Comparison of ENCODE assay signal across 8 cellular contexts in the genomic region with DNA sequence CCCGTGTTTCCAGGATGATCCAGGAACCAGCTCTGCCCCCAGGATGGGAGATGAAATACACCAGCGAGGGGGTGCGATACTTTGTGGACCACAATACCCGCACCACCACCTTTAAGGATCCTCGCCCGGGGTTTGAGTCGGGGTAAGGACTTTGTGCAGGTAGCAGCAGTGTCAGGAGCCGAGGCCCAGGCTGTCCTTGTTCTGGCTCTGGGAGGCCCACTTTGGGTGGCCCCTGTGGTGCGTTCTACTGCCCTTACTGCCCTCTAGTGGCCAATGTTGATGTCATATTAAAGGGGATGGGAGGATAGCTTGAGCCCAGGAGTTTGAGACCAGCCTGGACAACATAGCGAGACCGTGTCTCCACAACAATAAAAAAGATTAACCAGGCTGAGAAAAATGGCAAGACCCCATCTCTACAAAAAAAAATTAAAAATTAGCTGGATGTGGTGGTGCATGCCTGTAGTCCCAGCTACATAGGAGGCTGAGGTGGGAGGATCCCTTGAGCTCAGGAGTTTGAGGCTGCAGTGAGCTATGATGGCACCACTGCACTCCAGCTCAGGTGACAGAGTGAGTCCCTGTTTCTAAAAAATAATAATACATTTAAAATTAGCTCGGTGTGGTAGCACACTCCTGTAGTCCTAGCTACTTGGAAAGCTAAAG. TPM values are rescaled to one million over a fixed set of nuclear protein-coding genes. Genes with fewer than 3 reads are reported as not detected.
DNase-seq lines count a peak whose midpoint lies in the region; ATAC-seq, FAIRE-seq and TF ChIP-seq lines count a peak whose summit lies in the region.

No MANE protein-coding gene starts in this region.

- no peak overlapping the region for H3K4me2 ChIP-seq in endothelial cell of umbilical vein (ENCODE audit: insufficient read depth, low read length)

- intact Hi-C loops in endothelial cell of umbilical vein (cut with micrococcal nuclease): loop anchor here (1.0 to 2.0 kb wide), 2 partner anchors 134 to 221 kb away; no protein-coding TSS in a partner anchor

- ATAC-seq in HG03097 (IDR thresholded peaks at IDR 0.05; ENCODE audit: low FRiP score, unreplicated experiment): no peak

- TF ChIP-seq CTCF in AG04449 (IDR thresholded peaks at IDR 0.05; ENCODE audit: insufficient read depth, low read length, missing control alignments) (peak; percentile 71), GM12865 (IDR thresholded peaks at IDR 0.05; ENCODE audit: insufficient read depth, low read depth, low read length, missing control alignments) (peak; percentile 65), endothelial cell of umbilical vein (IDR thresholded peaks at IDR 0.05; ENCODE audit: extremely low read depth in 1 of 2, insufficient read depth in 1 of 2, low read depth in 1 of 2, low read length in 2 of 2) (peak; percentile 64 to 72)

- no peaks in the 10 kb centered on the region for H3K9me1 ChIP-seq in endothelial cell of umbilical vein (replicated peaks; ENCODE audit: control insufficient read depth, extremely low read depth, insufficient read depth, low read length)

- no peak overlapping the region for H2AFZ ChIP-seq in endothelial cell of umbilical vein (ENCODE audit: low read depth, low read length)

- BruUV-seq in endothelial cell of umbilical vein (replicated peaks; lab: Mats Ljungman, UMichigan): no TSS peak

- DNase-seq in AG04449 (ENCODE audit: low read depth, low spot score) (no peak), GM12865 (ENCODE audit: low read depth) (peak; percentile 64), NCI-H1694 treated with DMSO at 0.1 percent for 48 hours (lab: John Stamatoyannopoulos, UW) (peak; percentile 14), endothelial cell of umbilical vein (ENCODE audit: low read depth, low spot score) (peak; percentile 58), midbrain (lab: John Stamatoyannopoulos, UW) (peak; percentile 62), stromal cell of bone marrow (ENCODE audit: low read depth) (peak; percentile 51)
- peak; percentile 28 to 45 for DNase-seq in activated CD4-positive, alpha-beta T cell treated with anti-CD3 and anti-CD28 coated beads, Interleukin-2, amount 50 U/mL, for 48 hours

- POLR2A ChIA-PET in AG04449 (lab: Yijun Ruan, JAX) (no interaction called here), endothelial cell of umbilical vein (lab: Charles Lee) (no interaction called here)

- H4K20me1 ChIP-seq in endothelial cell of umbilical vein (replicated peaks; ENCODE audit: control insufficient read depth, extremely low read depth, insufficient read depth, low read length): no peaks in the 10 kb centered on the region

- TF ChIP-seq POLR2A in endothelial cell of umbilical vein (IDR thresholded peaks at IDR 0.05; ENCODE audit: low read depth, low read length): no peak

- CTCF ChIA-PET in AG04449 (lab: Yijun Ruan, JAX): interaction anchor here (0.6 to 23.1 kb wide), 46 partner anchors 8 to 509 kb away, joined by 3 to 598 read pairs (median 5); partner anchors contain the start of gene NOB1
- CTCF ChIA-PET in endothelial cell of umbilical vein (lab: Charles Lee): interaction anchor here (0.6 to 12.4 kb wide), 54 partner anchors 8 to 536 kb away, joined by 3 to 320 read pairs (median 5); partner anchors contain the start of genes NOB1 and WWP2

- peaks cover 3% of the 10 kb centered on the region for H3K4me1 ChIP-seq in endothelial cell of umbilical vein (ENCODE audit: control insufficient read depth, extremely low read depth, insufficient read depth, low read length)

- H3K27ac ChIP-seq in endothelial cell of umbilical vein (ENCODE audit: insufficient read depth, low read depth, low read length): no peak overlapping the region

- H3K9me3 ChIP-seq in endothelial cell of umbilical vein (replicated peaks; ENCODE audit: control insufficient read depth, insufficient read depth, low read length): no peaks in the 10 kb centered on the region

- FAIRE-seq in endothelial cell of umbilical vein (lab: Jason Lieb, UNC): peak; percentile 93

- no peak overlapping the region for H3K4me3 ChIP-seq in AG04449 (ENCODE audit: low read depth, low read length)
- H3K4me3 ChIP-seq in GM12865 (ENCODE audit: low read depth, low read length): no peak overlapping the region
- no peak overlapping the region for H3K4me3 ChIP-seq in endothelial cell of umbilical vein (replicated peaks in 1 of 3; ENCODE audit: insufficient read depth in 1 of 3, low read depth in 1 of 3, low read length in 3 of 3)

- no peak overlapping the region for H3K9ac ChIP-seq in endothelial cell of umbilical vein (replicated peaks; ENCODE audit: extremely low read depth, insufficient read depth, low read length)

- no peaks in the 10 kb centered on the region for H3K27me3 ChIP-seq in endothelial cell of umbilical vein (ENCODE audit: control insufficient read depth in 2 of 2, insufficient read depth in 2 of 2, low read length in 2 of 2)

- no peaks in the 10 kb centered on the region for H3K79me2 ChIP-seq in endothelial cell of umbilical vein (ENCODE audit: control insufficient read depth, insufficient read depth, low read length)

- dilution Hi-C loops in endothelial cell of umbilical vein (cut with MboI; ENCODE audit: extremely low pct_ligation_motif_present, low sequenced_read_pairs): no loop called here

- peaks cover 0 to 16% of the 10 kb centered on the region in 2 experiments for H3K36me3 ChIP-seq in endothelial cell of umbilical vein (ENCODE audit: control insufficient read depth in 2 of 2, extremely low read depth in 1 of 2, insufficient read depth in 2 of 2, low read length in 2 of 2)

TF ChIP-seq in endothelial cell of umbilical vein, 7 proteins besides CTCF, POLR2A, EP300 and RAD21:
- TF ChIP-seq EZH2 (IDR thresholded peaks at IDR 0.05; ENCODE audit: borderline replicate concordance, low read depth, low read length, severe bottlenecking): no peak
- no peak for TF ChIP-seq POLR2AphosphoS5 (IDR thresholded peaks at IDR 0.05; ENCODE audit: insufficient read depth, low read depth, low read length)
- no peak for TF ChIP-seq MYC (IDR thresholded peaks at IDR 0.05; ENCODE audit: low read depth, low read length)
- TF ChIP-seq, protein P1, sequence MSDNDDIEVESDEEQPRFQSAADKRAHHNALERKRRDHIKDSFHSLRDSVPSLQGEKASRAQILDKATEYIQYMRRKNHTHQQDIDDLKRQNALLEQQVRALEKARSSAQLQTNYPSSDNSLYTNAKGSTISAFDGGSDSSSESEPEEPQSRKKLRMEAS (IDR thresholded peaks at IDR 0.05; ENCODE audit: insufficient read depth, insufficient read length): no peak
- TF ChIP-seq GATA2 (IDR thresholded peaks at IDR 0.05; ENCODE audit: insufficient read depth, insufficient read length, low read depth, low read length): no peak
- no peak for TF ChIP-seq FOS (IDR thresholded peaks at IDR 0.05; ENCODE audit: borderline replicate concordance, insufficient read depth, low read length)
- TF ChIP-seq JUN (IDR thresholded peaks at IDR 0.05; ENCODE audit: borderline replicate concordance, insufficient read depth, insufficient read length, low read depth): no peak

RNA-seq across cellular contexts. Expression of gene CLEC18A, which starts 20.9 kb away (rescaled TPM):
- total RNA-seq in endothelial cell of umbilical vein: 0.46 and 0.51 TPM in 2 replicates
- polyA plus RNA-seq in endothelial cell of umbilical vein: 0.35 and 0.65 TPM in 2 replicates
- polyA plus RNA-seq in endothelial cell of umbilical vein (2011; cell fraction: cytosol; rRNA removed): 0.04 TPM in 2 replicates
- polyA plus RNA-seq in endothelial cell of umbilical vein (2011; cell fraction: nucleus; rRNA removed): 2.2 and 3.4 TPM in 2 replicates
- polyA plus RNA-seq in endothelial cell of umbilical vein (2012): 0.18 and 0.36 TPM in 2 replicates
- polyA minus RNA-seq in endothelial cell of umbilical vein: 0.42 and 0.75 TPM in 2 replicates
- not detected for polyA minus RNA-seq in endothelial cell of umbilical vein (2011; cell fraction: cytosol; rRNA and poly(A)+ RNA removed)
- 1.6 and 1.7 TPM in 2 replicates for polyA minus RNA-seq in endothelial cell of umbilical vein (2011; cell fraction: nucleus; rRNA and poly(A)+ RNA removed)
